In the genomic region with DNA sequence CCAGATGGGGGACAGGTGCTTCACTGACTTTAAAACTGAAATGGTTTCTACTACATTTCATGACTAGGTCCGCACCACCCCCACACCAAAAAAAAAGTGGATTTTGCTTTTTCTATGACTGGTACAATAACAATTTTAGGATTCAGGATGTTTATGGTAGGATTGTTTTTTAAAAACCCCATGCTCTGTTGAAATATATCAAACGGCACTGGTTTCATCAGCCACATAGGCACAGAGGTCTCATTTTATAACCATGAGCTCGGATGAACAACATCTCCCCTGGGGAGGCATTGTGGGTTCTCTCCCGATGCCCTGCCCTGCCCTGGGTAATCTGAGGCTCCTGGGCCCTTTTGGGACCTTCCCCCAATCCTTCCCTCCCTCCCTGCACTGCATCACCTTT, we compare ENCODE assay signal across 1 cellular context.
TF ChIP-seq lines count a peak whose summit lies in the region.

No MANE protein-coding gene starts in this region.

TF ChIP-seq in H1, 55 proteins besides CTCF, POLR2A, EP300 and RAD21 (continued from another document):
- TF ChIP-seq, protein P1, sequence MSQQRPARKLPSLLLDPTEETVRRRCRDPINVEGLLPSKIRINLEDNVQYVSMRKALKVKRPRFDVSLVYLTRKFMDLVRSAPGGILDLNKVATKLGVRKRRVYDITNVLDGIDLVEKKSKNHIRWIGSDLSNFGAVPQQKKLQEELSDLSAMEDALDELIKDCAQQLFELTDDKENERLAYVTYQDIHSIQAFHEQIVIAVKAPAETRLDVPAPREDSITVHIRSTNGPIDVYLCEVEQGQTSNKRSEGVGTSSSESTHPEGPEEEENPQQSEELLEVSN (IDR thresholded peaks at IDR 0.05), result no peak
- TF ChIP-seq EGR1 (IDR thresholded peaks at IDR 0.05; ENCODE audit: borderline replicate concordance, low read depth, low read length) (no peak), KDM4A (IDR thresholded peaks at IDR 0.05; ENCODE audit: low read depth, low read length, severe bottlenecking) (no peak), JUND (IDR thresholded peaks at IDR 0.05; ENCODE audit: low read length) (no peak), SAP30 (IDR thresholded peaks at IDR 0.05; ENCODE audit: insufficient read depth, insufficient replicate concordance, low read length) (no peak)
- TF ChIP-seq, protein P2, sequence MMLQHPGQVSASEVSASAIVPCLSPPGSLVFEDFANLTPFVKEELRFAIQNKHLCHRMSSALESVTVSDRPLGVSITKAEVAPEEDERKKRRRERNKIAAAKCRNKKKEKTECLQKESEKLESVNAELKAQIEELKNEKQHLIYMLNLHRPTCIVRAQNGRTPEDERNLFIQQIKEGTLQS (IDR thresholded peaks at IDR 0.05; ENCODE audit: insufficient read depth, low read depth, low read length), result no peak
